In genomic region chr10:109987413-109987812, GRCh38 we compare ENCODE assay signal across 12 cellular contexts. TPM values are rescaled to one million over a fixed set of nuclear protein-coding genes. Genes with fewer than 3 reads are reported as not detected.
A peak's percentile ranks its signal among the peaks of the same experiment; 100 is the strongest.
DNase-seq lines count a peak whose midpoint lies in the region; ATAC-seq and TF ChIP-seq lines count a peak whose summit lies in the region.
"Had no signal": no experiment of that assay in that cellular context is flagged by ENCODE, and none has a peak within 500 bp of the region (broad histone marks: within the 10 kb centered on the region; RNA-seq: fewer than 3 reads in every experiment).

No MANE protein-coding gene starts in this region.

- H3K27ac Mint-ChIP-seq in Calu3 (ENCODE audit: unreplicated experiment) = no peak overlapping the region
- H3K27ac Mint-ChIP-seq: activated naive CD8-positive, alpha-beta T cell treated with anti-CD3 and anti-CD28 coated beads, Interleukin-2, amount 10 ng/mL, durations not matched to agents 7 days and 5 days had no signal

- H3K27me3 ChIP-seq in left lung = no peaks in the 10 kb centered on the region
- H3K27me3 ChIP-seq: heart right ventricle had no signal

- DNase-seq in AG04449 (ENCODE audit: low read depth, low spot score) = peak; percentile 65
- peak; percentile 61 for DNase-seq in NCI-H226
- DNase-seq in dedifferentiated amniotic fluid mesenchymal stem cell (ENCODE audit: extremely low spot score) = peak; percentile 78
- no peak for DNase-seq in left lung
- DNase-seq in Calu3 = no peak
- DNase-seq in NCI-H345 treated with DMSO at 0.1 percent for 48 hours (lab: John Stamatoyannopoulos, UW; ENCODE audit: unreplicated experiment) = no peak
- DNase-seq in NOMO-1 treated with DMSO at 0.1 percent for 48 hours (lab: John Stamatoyannopoulos, UW; ENCODE audit: unreplicated experiment) = no peak
- DNase-seq: activated naive CD8-positive, alpha-beta T cell treated with anti-CD3 and anti-CD28 coated beads, Interleukin-2, amount 10 ng/mL, durations not matched to agents 7 days and 5 days; GOT3; heart right ventricle; occipital lobe had no signal

- H3K27ac ChIP-seq in left lung = peak overlapping the region in 1 of 2 donors; percentile 14

- no peaks in the 10 kb centered on the region for H3K36me3 Mint-ChIP-seq in Calu3 (ENCODE audit: insufficient read depth, unreplicated experiment)

- peaks cover 6% of the 10 kb centered on the region for H3K9me3 Mint-ChIP-seq in Calu3 (ENCODE audit: low read depth, unreplicated experiment)

- no peak overlapping the region for H3K4me3 ChIP-seq in AG04449 (ENCODE audit: low read depth, low read length)
- no peak overlapping the region for H3K4me3 ChIP-seq in left lung
- H3K4me3 ChIP-seq: heart right ventricle had no signal

- no peaks in the 10 kb centered on the region for H3K36me3 ChIP-seq in left lung
- H3K36me3 ChIP-seq: heart right ventricle had no signal

- intact Hi-C loops in left lung (cut with DNase I) (no loop called here), Calu3 (cut with micrococcal nuclease; ENCODE audit: unreplicated experiment) (no loop called here)

- POLR2A ChIA-PET in AG04449 (lab: Yijun Ruan, JAX) = interaction anchor here (1.0 to 2.6 kb wide), 3 partner anchors 10 to 20 kb away, joined by 4 to 12 read pairs (median 4); partner anchors contain the start of gene ADD3

- no peaks in the 10 kb centered on the region for H3K4me1 ChIP-seq in left lung

- H3K4me1 Mint-ChIP-seq in Calu3 (ENCODE audit: low read depth, unreplicated experiment) = no peaks in the 10 kb centered on the region
- H3K4me1 Mint-ChIP-seq: activated naive CD8-positive, alpha-beta T cell treated with anti-CD3 and anti-CD28 coated beads, Interleukin-2, amount 10 ng/mL, durations not matched to agents 7 days and 5 days had no signal

- no peak for TF ChIP-seq CTCF in AG04449 (IDR thresholded peaks at IDR 0.05; ENCODE audit: insufficient read depth, low read length, missing control alignments)
- no peak for TF ChIP-seq CTCF in left lung (IDR thresholded peaks at IDR 0.05)
- no peak for TF ChIP-seq CTCF in Calu3 (IDR thresholded peaks at IDR 0.05; ENCODE audit: unreplicated experiment)

- H3K9me3 ChIP-seq in left lung = peaks cover 0 to 6% of the 10 kb centered on the region in 2 donors

- BruUV-seq in Calu3 (replicated peaks; lab: Mats Ljungman, UMichigan) = no TSS peak

- H3K4me3 Mint-ChIP-seq in Calu3 (ENCODE audit: low read depth, unreplicated experiment) = no peak overlapping the region
- H3K4me3 Mint-ChIP-seq: activated naive CD8-positive, alpha-beta T cell treated with anti-CD3 and anti-CD28 coated beads, Interleukin-2, amount 10 ng/mL, durations not matched to agents 7 days and 5 days had no signal

- ATAC-seq in left lung = peak; percentile 81
- ATAC-seq in HG02973 (IDR thresholded peaks at IDR 0.05; ENCODE audit: unreplicated experiment) = no peak

- CTCF ChIA-PET in AG04449 (lab: Yijun Ruan, JAX) = interaction anchor here (0.9 to 9.0 kb wide), 4 partner anchors 10 to 103 kb away, joined by 3 to 113 read pairs (median 4); no protein-coding TSS in a partner anchor
- CTCF ChIA-PET in Calu3 (lab: Charles Lee) = no interaction called here

- H3K27me3 Mint-ChIP-seq in Calu3 (ENCODE audit: unreplicated experiment) = no peaks in the 10 kb centered on the region

RNA-seq across cellular contexts. Expression of gene ADD3, which starts 20.4 kb away (rescaled TPM):
- total RNA-seq in left lung = 10 to 100 TPM; 62.0 to 77.6 TPM
- 54.9 and 64.4 TPM in 2 replicates for total RNA-seq in Calu3 (2022)

Comparison
In these comparisons a context has a peak if more than half of its experiments do, and no peak if none do; other contexts are left out.
1. DNase-seq: peak in AG04449 (single experiment), NCI-H226 (single experiment) and dedifferentiated amniotic fluid mesenchymal stem cell (single experiment); none in left lung (0 of 2), Calu3 (single experiment), NCI-H345 treated with DMSO at 0.1 percent for 48 hours (single experiment) and NOMO-1 treated with DMSO at 0.1 percent for 48 hours (single experiment).